In genomic region chr1:235920596-235921375, GRCh38 we compare ENCODE assay signal across 10 cellular contexts. TPM values are rescaled to one million over a fixed set of nuclear protein-coding genes. Genes with fewer than 3 reads are reported as not detected.
DNase-seq lines count a peak whose midpoint lies in the region; ATAC-seq and TF ChIP-seq lines count a peak whose summit lies in the region.
"Had no signal": no experiment of that assay in that cellular context is flagged by ENCODE, and none has a peak within 500 bp of the region (broad histone marks: within the 10 kb centered on the region; RNA-seq: fewer than 3 reads in every experiment).

No MANE protein-coding gene starts in this region.

- peak overlapping the region; percentile 12 for H3K9ac ChIP-seq in HUES6 (ENCODE audit: low read length)

- TF ChIP-seq CTCF in breast epithelium (IDR thresholded peaks at IDR 0.05) (no peak), left lung (IDR thresholded peaks at IDR 0.05) (no peak)

- 58% methylated on average over 12 of the region's 12 CpGs for WGBS in urinary bladder

- H3K9me3 ChIP-seq in HUES6 (ENCODE audit: control insufficient read depth, insufficient read depth, low read depth, low read length) (no peaks in the 10 kb centered on the region), breast epithelium (no peaks in the 10 kb centered on the region), left lung (no peaks in the 10 kb centered on the region)
- H3K9me3 ChIP-seq: Peyer's patch had no signal

- intact Hi-C loops in breast epithelium (cut with DNase I; ENCODE audit: low total_unique reads): no loop called here
- intact Hi-C loops in left lung (cut with DNase I): no loop called here

- H3K27ac ChIP-seq in HUES6 (ENCODE audit: low read depth, low read length) (no peak overlapping the region), breast epithelium (peak overlapping the region; percentile 86 to 94), left lung (peak overlapping the region; percentile 33 to 54), urinary bladder (ENCODE audit: low read depth) (peak overlapping the region; percentile 71)

- TF ChIP-seq POLR2A in breast epithelium (IDR thresholded peaks at IDR 0.05): no peak

- H3K4me3 ChIP-seq in HUES6 (ENCODE audit: low read depth, low read length) (no peak overlapping the region), breast epithelium (no peak overlapping the region), left lung (no peak overlapping the region), urinary bladder (ENCODE audit: low read depth, low read length) (no peak overlapping the region)
- H3K4me3 ChIP-seq: Peyer's patch had no signal

- peaks cover 8% of the 10 kb centered on the region; the same call in 1 of the 2 replicates for H3K27me3 ChIP-seq in HUES6 (ENCODE audit: control insufficient read depth, insufficient read depth, low read length)
- H3K27me3 ChIP-seq in breast epithelium: no peaks in the 10 kb centered on the region
- no peaks in the 10 kb centered on the region for H3K27me3 ChIP-seq in left lung
- H3K27me3 ChIP-seq: Peyer's patch had no signal

- no peak for DNase-seq in breast epithelium (ENCODE audit: low spot score in 2 of 2)
- DNase-seq in left lung: no peak
- DNase-seq in activated gamma-delta T cell treated with Interleukin-2 at 50 U/mL for 16 hours: no peak
- DNase-seq in NCI-H128 (lab: John Stamatoyannopoulos, UW; ENCODE audit: unreplicated experiment): no peak
- no peak for DNase-seq in NCI-H82 treated with DMSO at 0.1 percent for 48 hours (lab: John Stamatoyannopoulos, UW; ENCODE audit: unreplicated experiment)
- DNase-seq: activated T-cell treated with anti-CD3 and anti-CD28 coated beads, Interleukin-2, amount 50 U/mL, for 24 hours; NCI-H187 treated with DMSO at 0.1 percent for 48 hours; Peyer's patch had no signal

- H3K36me3 ChIP-seq in HUES6 (ENCODE audit: control insufficient read depth, insufficient read depth, low read length): no peaks in the 10 kb centered on the region
- no peaks in the 10 kb centered on the region for H3K36me3 ChIP-seq in breast epithelium
- no peaks in the 10 kb centered on the region for H3K36me3 ChIP-seq in left lung
- no peaks in the 10 kb centered on the region for H3K36me3 ChIP-seq in urinary bladder (ENCODE audit: insufficient read depth)
- H3K36me3 ChIP-seq: Peyer's patch had no signal

- no peak for ATAC-seq in left lung

- peaks cover 33% of the 10 kb centered on the region for H3K4me1 ChIP-seq in HUES6 (ENCODE audit: control insufficient read depth, insufficient read depth, low read length)
- H3K4me1 ChIP-seq in breast epithelium: peaks cover 0 to 4% of the 10 kb centered on the region in 2 donors
- peaks cover 6 to 55% of the 10 kb centered on the region in 2 donors for H3K4me1 ChIP-seq in left lung
- H3K4me1 ChIP-seq in urinary bladder (ENCODE audit: insufficient read depth): no peaks in the 10 kb centered on the region

RNA-seq across cellular contexts. Expression of gene LYST, which starts 54.1 kb away (rescaled TPM):
- 10 to 100 TPM; 63.3 to 78.3 (median 66.1) TPM for total RNA-seq in breast epithelium
- total RNA-seq in left lung: 10 to 100 TPM; 33.4 to 64.9 TPM
- total RNA-seq in urinary bladder: 62.7 TPM
- polyA plus RNA-seq in urinary bladder: 10.6 TPM
